ENCODE assay signal across 7 cellular contexts in the genomic region with DNA sequence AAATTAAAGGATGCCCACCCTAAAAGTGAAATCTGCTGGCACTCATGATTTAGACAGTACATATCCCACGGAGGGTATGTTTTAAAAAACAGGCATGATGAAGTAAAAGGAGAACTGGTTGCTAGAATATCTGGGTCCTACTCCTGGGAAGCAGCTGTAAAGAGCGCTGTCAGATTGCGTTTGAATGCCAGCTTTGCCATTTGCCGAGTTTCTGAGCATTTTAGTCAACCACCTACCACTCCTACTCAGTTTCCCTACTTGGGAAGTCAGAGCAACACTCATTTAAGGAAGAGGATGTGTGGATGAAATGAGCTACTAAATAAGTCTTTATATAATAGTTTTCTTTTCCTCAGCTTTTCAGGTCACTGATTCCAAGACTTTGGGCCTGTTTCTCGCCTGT. TPM values are rescaled to one million over a fixed set of nuclear protein-coding genes. Genes with fewer than 3 reads are reported as not detected.
DNase-seq lines count a peak whose midpoint lies in the region; ATAC-seq, FAIRE-seq and TF ChIP-seq lines count a peak whose summit lies in the region.

No MANE protein-coding gene starts in this region.

- H2AFZ ChIP-seq in GM23338, result 0 out of 2 replicates have a peak overlapping the region, but pooled peaks have one; percentile 1
- peak overlapping the region; percentile 92 for H2AFZ ChIP-seq in smooth muscle cell (ENCODE audit: low read depth)

- H3K79me2 ChIP-seq in GM23338 (replicated peaks; ENCODE audit: insufficient read depth), result peaks cover 27% of the 10 kb centered on the region
- H3K79me2 ChIP-seq in smooth muscle cell (ENCODE audit: low read depth), result peaks cover 29% of the 10 kb centered on the region

- peaks cover 4% of the 10 kb centered on the region; the same call in 1 of the 2 replicates for H3F3A ChIP-seq in GM23338 (replicated peaks; ENCODE audit: low read depth)
- H3F3A ChIP-seq in smooth muscle cell (ENCODE audit: low read depth), result no peaks in the 10 kb centered on the region

- H3K27me3 Mint-ChIP-seq in GM23338 (ENCODE audit: insufficient read depth, low read depth, poor library complexity) (peaks cover 10% of the 10 kb centered on the region), T-helper 17 cell (no peaks in the 10 kb centered on the region)

- TF ChIP-seq CTCF in GM23338 (conservative IDR thresholded peaks at IDR 0.05; ENCODE audit: low read depth in 2 of 2), result no peak
- TF ChIP-seq CTCF in foreskin fibroblast (IDR thresholded peaks at IDR 0.05; ENCODE audit: low read depth, low read length), result no peak
- TF ChIP-seq CTCF in smooth muscle cell (IDR thresholded peaks at IDR 0.05; ENCODE audit: borderline replicate concordance, insufficient read depth, poor library complexity, severe bottlenecking), result no peak

- no peaks in the 10 kb centered on the region for H3K9me2 ChIP-seq in GM23338 (ENCODE audit: insufficient read depth)

- WGBS in smooth muscle cell (ENCODE audit: low lambda C conversion rate), result 38% methylated on average over 5 of the region's 5 CpGs

- H3K27ac Mint-ChIP-seq in GM23338 (peak overlapping the region; percentile 99), T-helper 17 cell (peak overlapping the region; percentile 99)

- no peak for FAIRE-seq in frontal cortex (lab: Jason Lieb, UNC)

- H3K9ac ChIP-seq in smooth muscle cell (ENCODE audit: low read depth), result peak overlapping the region; percentile 66

- H3K36me3 ChIP-seq in GM23338 (ENCODE audit: insufficient read depth) (peaks cover 10% of the 10 kb centered on the region; the same call in 1 of the 2 replicates), smooth muscle cell (ENCODE audit: low read depth) (no peaks in the 10 kb centered on the region)

- H3K4me3 ChIP-seq in GM23338, result peak overlapping the region; percentile 60
- H3K4me3 ChIP-seq in foreskin fibroblast (ENCODE audit: low read depth in 1 of 2, low read length in 2 of 2), result peak overlapping the region; percentile 76 to 90
- H3K4me3 ChIP-seq in smooth muscle cell, result peak overlapping the region; percentile 67

- ATAC-seq in GM23338 (no peak), T-helper 17 cell (no peak), HG03159 (IDR thresholded peaks at IDR 0.05; ENCODE audit: unreplicated experiment) (no peak)

- H3K36me3 Mint-ChIP-seq in GM23338 (ENCODE audit: low read depth) (peaks cover 13% of the 10 kb centered on the region), T-helper 17 cell (ENCODE audit: low read depth) (peaks cover 3% of the 10 kb centered on the region)

- H3K27me3 ChIP-seq in GM23338 (ENCODE audit: insufficient read depth) (no peaks in the 10 kb centered on the region), smooth muscle cell (ENCODE audit: low read depth) (no peaks in the 10 kb centered on the region)

- H3K4me3 Mint-ChIP-seq in GM23338, result peak overlapping the region; percentile 96
- peak overlapping the region; percentile 96 for H3K4me3 Mint-ChIP-seq in T-helper 17 cell

- H4K20me1 ChIP-seq in GM23338 (replicated peaks; ENCODE audit: insufficient read depth), result no peaks in the 10 kb centered on the region
- H4K20me1 ChIP-seq in smooth muscle cell (ENCODE audit: low read depth), result no peaks in the 10 kb centered on the region

- H3K4me2 ChIP-seq in GM23338 (peak overlapping the region; percentile 83), smooth muscle cell (peak overlapping the region; percentile 90)

- no peaks in the 10 kb centered on the region for H3K9me3 ChIP-seq in T-helper 17 cell (ENCODE audit: control insufficient read depth, low read length, poor library complexity, severe bottlenecking)
- H3K9me3 ChIP-seq in smooth muscle cell (replicated peaks; ENCODE audit: low read depth), result no peaks in the 10 kb centered on the region

- H3K27ac ChIP-seq in GM23338 (ENCODE audit: low read depth) (peak overlapping the region; percentile 64), smooth muscle cell (ENCODE audit: low read depth) (peak overlapping the region; percentile 52)

- H3K4me1 Mint-ChIP-seq in GM23338 (peaks cover 34% of the 10 kb centered on the region), T-helper 17 cell (peaks cover 36% of the 10 kb centered on the region)

- peaks cover 9% of the 10 kb centered on the region for H3K4me1 ChIP-seq in GM23338 (ENCODE audit: insufficient read depth)
- H3K4me1 ChIP-seq in smooth muscle cell (ENCODE audit: low read depth), result peaks cover 15% of the 10 kb centered on the region

- no peak for DNase-seq in GM23338 (ENCODE audit: low spot score)
- no peak for DNase-seq in T-helper 17 cell
- no peak for DNase-seq in foreskin fibroblast
- no peak for DNase-seq in smooth muscle cell (lab: John Stamatoyannopoulos, UW; ENCODE audit: unreplicated experiment)
- DNase-seq in frontal cortex (ENCODE audit: low spot score in 2 of 2), result no peak
- DNase-seq in NCI-H1048 (lab: John Stamatoyannopoulos, UW), result no peak

- no peaks in the 10 kb centered on the region for H3K9me3 Mint-ChIP-seq in GM23338

TF ChIP-seq in GM23338, 12 proteins besides CTCF, POLR2A, EP300 and RAD21 (continues in another document):
- TF ChIP-seq POLR2AphosphoS5 (IDR thresholded peaks at IDR 0.05; ENCODE audit: low read depth), result no peak
- no peak for TF ChIP-seq STAT1 (IDR thresholded peaks at IDR 0.05; ENCODE audit: unreplicated experiment)
- TF ChIP-seq NANOG (IDR thresholded peaks at IDR 0.05; ENCODE audit: borderline replicate concordance), result no peak
- no peak for TF ChIP-seq ZNF462 (CRISPR knock-in tag; IDR thresholded peaks at IDR 0.05)
- no peak for TF ChIP-seq CREB1 (CRISPR knock-in tag; IDR thresholded peaks at IDR 0.05; ENCODE audit: low read depth)
- no peak for TF ChIP-seq EZH2phosphoT487 (IDR thresholded peaks at IDR 0.05; ENCODE audit: unreplicated experiment)
- no peak for TF ChIP-seq EZH2 (IDR thresholded peaks at IDR 0.05; ENCODE audit: low read depth, unreplicated experiment)

RNA-seq across cellular contexts. Expression of gene UMAD1, which starts 1.1 kb away (rescaled TPM):
- total RNA-seq in GM23338 (2014; rRNA removed; shearing (Covaris generic)), result 8.3 and 8.4 TPM in 2 replicates
- polyA plus RNA-seq in GM23338 (2016; fragmentation: Nextera tagmentation; extraction: Ambion mirVana) (10.3 and 12.4 TPM in 2 replicates), smooth muscle cell (13.7 and 17.2 TPM in 2 replicates)
- total RNA-seq in T-helper 17 cell (10 to 100 TPM; 10.9 to 15.0 TPM), smooth muscle cell (23.0 and 24.3 TPM in 2 replicates), frontal cortex (7.3 TPM)
